Comparison of ENCODE assay signal across 8 cellular contexts in the genomic region with DNA sequence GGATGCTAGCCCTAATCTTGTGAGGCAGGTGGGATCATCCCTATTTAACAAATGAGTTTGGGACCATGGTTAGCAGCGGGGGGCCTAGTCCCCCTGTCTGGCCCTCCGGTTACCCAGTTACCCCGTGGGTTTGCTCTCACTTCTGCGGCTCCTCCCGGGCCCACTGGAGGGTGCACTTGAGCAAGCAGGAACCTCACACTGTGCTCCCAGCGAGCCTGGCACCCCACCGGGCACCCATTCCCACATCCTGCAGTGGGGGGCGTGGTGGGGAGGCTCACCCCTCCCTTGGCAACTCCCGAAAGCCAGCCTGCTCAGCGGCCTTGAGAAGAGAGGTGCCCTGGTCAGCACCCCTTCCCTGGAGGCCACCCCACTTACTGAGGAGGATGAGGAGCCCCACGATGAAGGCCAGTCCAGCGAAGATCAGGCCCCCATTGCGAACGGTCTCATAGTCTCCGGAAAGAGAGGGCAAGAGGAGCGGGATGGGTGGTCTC. TPM values are rescaled to one million over a fixed set of nuclear protein-coding genes. Genes with fewer than 3 reads are reported as not detected.
DNase-seq lines count a peak whose midpoint lies in the region; ATAC-seq lines count a peak whose summit lies in the region.

No MANE protein-coding gene starts in this region.

- intact Hi-C loops in left cardiac atrium (cut with DNase I): loop anchor here in 1 of 2 donors (5.0 kb wide), 1 partner anchor 230 kb away; no protein-coding TSS in a partner anchor

- H3K36me3 Mint-ChIP-seq in activated T-helper 17 cell treated with anti-CD3 and anti-CD28 coated beads, Interleukin-2, amount 50 U/mL, for 72 hours (ENCODE audit: low read depth): no peaks in the 10 kb centered on the region

- H3K27me3 Mint-ChIP-seq in activated T-helper 17 cell treated with anti-CD3 and anti-CD28 coated beads, Interleukin-2, amount 50 U/mL, for 72 hours: no peaks in the 10 kb centered on the region

- H3K9me3 Mint-ChIP-seq in activated T-helper 17 cell treated with anti-CD3 and anti-CD28 coated beads, Interleukin-2, amount 50 U/mL, for 72 hours: no peaks in the 10 kb centered on the region

- peak overlapping the region; percentile 42 for H3K27ac Mint-ChIP-seq in activated T-helper 17 cell treated with anti-CD3 and anti-CD28 coated beads, Interleukin-2, amount 50 U/mL, for 72 hours

- no peak overlapping the region for H3K4me3 Mint-ChIP-seq in activated T-helper 17 cell treated with anti-CD3 and anti-CD28 coated beads, Interleukin-2, amount 50 U/mL, for 72 hours

- ATAC-seq in activated T-helper 17 cell treated with anti-CD3 and anti-CD28 coated beads, Interleukin-2, amount 50 U/mL, for 72 hours (replicated peaks): peak; percentile 20
- ATAC-seq in left cardiac atrium (no peak), GM21367 (IDR thresholded peaks at IDR 0.05; ENCODE audit: unreplicated experiment) (no peak)

- peaks cover 26% of the 10 kb centered on the region for H3K4me1 Mint-ChIP-seq in activated T-helper 17 cell treated with anti-CD3 and anti-CD28 coated beads, Interleukin-2, amount 50 U/mL, for 72 hours

- peak; percentile 61 for DNase-seq in DMS 273 (lab: John Stamatoyannopoulos, UW; ENCODE audit: unreplicated experiment)
- no peak for DNase-seq in DMS 273 treated with DMSO at 0.1 percent for 48 hours (lab: John Stamatoyannopoulos, UW)
- peak; percentile 14 for DNase-seq in NCI-H146 treated with DMSO at 0.1 percent for 48 hours (lab: John Stamatoyannopoulos, UW; ENCODE audit: unreplicated experiment)
- peak; percentile 47 for DNase-seq in left cardiac atrium
- DNase-seq in stimulated activated CD4-positive, alpha-beta T cell treated with anti-CD3 and anti-CD28 coated beads, Interleukin-4, amount 100 ng/mL, for 48 hours (ENCODE audit: low read depth in 2 of 2): peak; percentile 46 to 53
- no peak for DNase-seq in SW 1271 (lab: John Stamatoyannopoulos, UW)

RNA-seq across cellular contexts. Expression of gene FXYD2, which starts 2.5 kb away (rescaled TPM):
- 1 to 10 TPM in 1 of 2 donors, not detected in 1; 1.4 TPM for total RNA-seq in activated T-helper 17 cell treated with anti-CD3 and anti-CD28 coated beads, Interleukin-2, amount 50 U/mL, for 72 hours
- total RNA-seq in left cardiac atrium: 1 to 10 TPM; 1.6 to 1.9 TPM

RNA-seq across cellular contexts. Expression of gene DSCAML1, which starts 25.1 kb away (rescaled TPM):
- 1 to 10 TPM in 1 of 2 donors, not detected in 1; 2.8 TPM for total RNA-seq in activated T-helper 17 cell treated with anti-CD3 and anti-CD28 coated beads, Interleukin-2, amount 50 U/mL, for 72 hours
- under 1 TPM; 0.76 to 0.88 TPM for total RNA-seq in left cardiac atrium

RNA-seq across cellular contexts. Expression of gene FXYD6, which starts 54.4 kb away (rescaled TPM):
- total RNA-seq in activated T-helper 17 cell treated with anti-CD3 and anti-CD28 coated beads, Interleukin-2, amount 50 U/mL, for 72 hours: under 1 TPM in 1 of 2 donors, not detected in 1; 0.19 TPM
- total RNA-seq in left cardiac atrium: 10 to 100 TPM; 31.2 to 37.6 TPM

Comparison
In these comparisons a context has a peak if more than half of its experiments do, and no peak if none do; other contexts are left out.
1. DNase-seq: peak in DMS 273 (single experiment), NCI-H146 treated with DMSO at 0.1 percent for 48 hours (single experiment), left cardiac atrium (single experiment) and stimulated activated CD4-positive, alpha-beta T cell treated with anti-CD3 and anti-CD28 coated beads, Interleukin-4, amount 100 ng/mL, for 48 hours (2 of 2); none in DMS 273 treated with DMSO at 0.1 percent for 48 hours (single experiment) and SW 1271 (0 of 2).
2. RNA of gene FXYD6, which starts 54.4 kb away (total RNA-seq): 31.2 to 37.6 TPM in left cardiac atrium; 0.19 TPM in activated T-helper 17 cell treated with anti-CD3 and anti-CD28 coated beads, Interleukin-2, amount 50 U/mL, for 72 hours; every median in the first group is over 10 times any median in the second.